In genomic region chr19:47228937-47229673, GRCh38 we compare ENCODE assay signal across 8 cellular contexts. TPM values are rescaled to one million over a fixed set of nuclear protein-coding genes. Genes with fewer than 3 reads are reported as not detected.
DNase-seq lines count a peak whose midpoint lies in the region; ATAC-seq, FAIRE-seq and TF ChIP-seq lines count a peak whose summit lies in the region.

No MANE protein-coding gene starts in this region.

- H3K27me3 ChIP-seq in CD8-positive, alpha-beta memory T cell (ENCODE audit: insufficient read depth, low read length, poor library complexity, severe bottlenecking), result no peaks in the 10 kb centered on the region
- peaks cover 4% of the 10 kb centered on the region for H3K27me3 ChIP-seq in HUES64 (ENCODE audit: insufficient read depth, low read length)
- H3K27me3 ChIP-seq in transverse colon, result no peaks in the 10 kb centered on the region

- CTCF ChIA-PET in CD8-positive, alpha-beta memory T cell (lab: Charles Lee), result interaction anchor here (1.0 to 2.1 kb wide), 2 partner anchors 10 to 15 kb away, joined by 3 to 9 read pairs; no protein-coding TSS in a partner anchor

- TF ChIP-seq CTCF in kidney (IDR thresholded peaks at IDR 0.05; ENCODE audit: borderline replicate concordance, extremely low read depth, insufficient read depth), result no peak
- no peak for TF ChIP-seq CTCF in transverse colon (IDR thresholded peaks at IDR 0.05)

- ATAC-seq in GM19467 (IDR thresholded peaks at IDR 0.05; ENCODE audit: unreplicated experiment) (no peak), GM21528 (IDR thresholded peaks at IDR 0.05; ENCODE audit: low FRiP score, unreplicated experiment) (no peak), HG02852 (IDR thresholded peaks at IDR 0.05; ENCODE audit: unreplicated experiment) (no peak)

- no peak overlapping the region for H3K27ac Mint-ChIP-seq in CD8-positive, alpha-beta memory T cell

- TF ChIP-seq POLR2A in transverse colon (IDR thresholded peaks at IDR 0.05), result no peak

- no peak overlapping the region for H3K4me3 Mint-ChIP-seq in CD8-positive, alpha-beta memory T cell

- H3K36me3 Mint-ChIP-seq in CD8-positive, alpha-beta memory T cell, result peaks cover 0 to 5% (median 0%) of the 10 kb centered on the region in 3 donors

- no peaks in the 10 kb centered on the region for H3K36me3 ChIP-seq in CD8-positive, alpha-beta memory T cell (ENCODE audit: insufficient read depth, low read length)
- H3K36me3 ChIP-seq in HUES64 (ENCODE audit: insufficient read depth, low read length) (no peaks in the 10 kb centered on the region), kidney (ENCODE audit: control insufficient read depth in 1 of 2, insufficient read depth in 2 of 2, low read length in 2 of 2) (no peaks in the 10 kb centered on the region), transverse colon (no peaks in the 10 kb centered on the region)

- peak; percentile 34 to 84 (median 55) for DNase-seq in CD8-positive, alpha-beta memory T cell
- DNase-seq in kidney, result no peak
- peak; percentile 29 for DNase-seq in transverse colon

- POLR2A ChIA-PET in CD8-positive, alpha-beta memory T cell (lab: Charles Lee), result interaction anchor here (1.3 to 1.9 kb wide), 2 partner anchors 15 to 45 kb away, joined by 3 to 12 read pairs; no protein-coding TSS in a partner anchor

- no peaks in the 10 kb centered on the region for H3K9me3 ChIP-seq in CD8-positive, alpha-beta memory T cell (ENCODE audit: low read length)
- no peaks in the 10 kb centered on the region for H3K9me3 ChIP-seq in HUES64 (ENCODE audit: insufficient read depth, low read depth, low read length)
- H3K9me3 ChIP-seq in kidney (ENCODE audit: control insufficient read depth in 1 of 2, low read length in 2 of 2), result no peaks in the 10 kb centered on the region
- H3K9me3 ChIP-seq in transverse colon, result no peaks in the 10 kb centered on the region

- TF ChIP-seq EP300 in transverse colon (IDR thresholded peaks at IDR 0.05; ENCODE audit: low read depth), result no peak

- in situ Hi-C loops in transverse colon (cut with MboI; ENCODE audit: low pct_ligation_motif_present in 1 of 4, low pct_unique_long_range_greater_than_20kb in 1 of 4, low sequenced_read_pairs in 3 of 4), result no loop called here

- H3K9ac ChIP-seq in HUES64 (ENCODE audit: low read depth, low read length) (peak overlapping the region; percentile 67; the same call in 1 of the 2 replicates), kidney (ENCODE audit: low read length in 2 of 2) (peak overlapping the region; percentile 8 to 67)

- intact Hi-C loops in kidney (cut with DNase I), result no loop called here
- intact Hi-C loops in transverse colon (cut with DNase I; ENCODE audit: low total_unique reads), result no loop called here

- no peaks in the 10 kb centered on the region for H3K27me3 Mint-ChIP-seq in CD8-positive, alpha-beta memory T cell

- 38% methylated on average over 10 of the region's 10 CpGs for WGBS in HUES64
- 14 to 35% methylated on average over 2 to 10 of the region's 10 CpGs for WGBS in transverse colon (ENCODE audit: low coverage in 1 of 2), 2 donors

- peaks cover 24 to 37% (median 32%) of the 10 kb centered on the region in 3 donors for H3K4me1 Mint-ChIP-seq in CD8-positive, alpha-beta memory T cell

- no peaks in the 10 kb centered on the region for H3K9me3 Mint-ChIP-seq in CD8-positive, alpha-beta memory T cell

- FAIRE-seq in kidney (lab: Jason Lieb, UNC), result no peak

- peak overlapping the region; percentile 80 for H3K4me3 ChIP-seq in CD8-positive, alpha-beta memory T cell (ENCODE audit: low read length)
- H3K4me3 ChIP-seq in HUES64 (ENCODE audit: low read length), result peak overlapping the region; percentile 70
- H3K4me3 ChIP-seq in kidney (ENCODE audit: low read length in 2 of 2), result peak overlapping the region; percentile 62 to 76
- H3K4me3 ChIP-seq in transverse colon, result peak overlapping the region in 3 of 4 donors; percentile 83 to 98 (median 96)

- H3K4me1 ChIP-seq in CD8-positive, alpha-beta memory T cell (ENCODE audit: insufficient read depth, low read length), result peaks cover 51% of the 10 kb centered on the region
- H3K4me1 ChIP-seq in HUES64 (ENCODE audit: insufficient read depth, low read length), result peaks cover 21% of the 10 kb centered on the region
- peaks cover 14 to 37% of the 10 kb centered on the region in 2 donors for H3K4me1 ChIP-seq in kidney (ENCODE audit: control insufficient read depth in 1 of 2, insufficient read depth in 1 of 2, low read depth in 1 of 2, low read length in 2 of 2)
- peaks cover 12 to 65% (median 45%) of the 10 kb centered on the region in 4 donors for H3K4me1 ChIP-seq in transverse colon

- H3K27ac ChIP-seq in CD8-positive, alpha-beta memory T cell (ENCODE audit: low read depth, low read length), result peak overlapping the region; percentile 84
- H3K27ac ChIP-seq in HUES64 (ENCODE audit: low read depth, low read length) (no peak overlapping the region; the same call in 1 of the 2 replicates), angular gyrus (ENCODE audit: low read depth, low read length) (peak overlapping the region; percentile 17), kidney (ENCODE audit: low read depth in 2 of 2, low read length in 2 of 2) (peak overlapping the region; percentile 99), transverse colon (peak overlapping the region; percentile 97 to 100 (median 99))

RNA-seq across cellular contexts. Expression of gene BBC3, which starts 1.9 kb away (rescaled TPM):
- 10 to 100 TPM; 19.8 to 20.1 TPM for total RNA-seq in CD8-positive, alpha-beta memory T cell
- 8.3 TPM for polyA plus RNA-seq in CD8-positive, alpha-beta memory T cell
- 15.9 TPM for polyA plus RNA-seq in HUES64 (2013, experiment 1 of 2)
- polyA plus RNA-seq in HUES64 (2013, experiment 2 of 2), result 13.9 TPM
- 14.2 TPM for total RNA-seq in kidney
- polyA plus RNA-seq in kidney (ENCODE audit: insufficient read depth, low read depth, low replicate concordance), result 3.2 TPM
- total RNA-seq in transverse colon, result 10 to 100 TPM; 10.9 to 31.0 (median 14.4) TPM

RNA-seq across cellular contexts. Expression of gene CCDC9, which starts 27.2 kb away (rescaled TPM):
- total RNA-seq in CD8-positive, alpha-beta memory T cell, result 10 to 100 TPM; 20.4 to 23.1 TPM
- polyA plus RNA-seq in CD8-positive, alpha-beta memory T cell, result 9.4 TPM
- 16.7 TPM for polyA plus RNA-seq in HUES64 (2013, experiment 1 of 2)
- polyA plus RNA-seq in HUES64 (2013, experiment 2 of 2), result 16.2 TPM
- total RNA-seq in kidney, result 49.0 TPM
- polyA plus RNA-seq in kidney (ENCODE audit: insufficient read depth, low read depth, low replicate concordance), result 14.0 TPM
- total RNA-seq in transverse colon, result 10 to 100 TPM; 20.9 to 27.5 (median 22.4) TPM

RNA-seq across cellular contexts. Expression of gene INAFM1, which starts 45.6 kb away (rescaled TPM):
- 1 to 10 TPM; 7.3 to 9.3 TPM for total RNA-seq in CD8-positive, alpha-beta memory T cell
- polyA plus RNA-seq in CD8-positive, alpha-beta memory T cell, result 2.3 TPM
- polyA plus RNA-seq in HUES64 (2013, experiment 1 of 2), result 3.9 TPM
- 6.5 TPM for polyA plus RNA-seq in HUES64 (2013, experiment 2 of 2)
- total RNA-seq in kidney (28.4 TPM), transverse colon (10 to 100 TPM in 2 of 4 donors, 1 to 10 TPM in 2; 7.2 to 17.2 (median 9.6) TPM)
- polyA plus RNA-seq in kidney (ENCODE audit: insufficient read depth, low read depth, low replicate concordance), result 17.0 TPM
